Comparison of ENCODE assay signal across 10 cellular contexts in the genomic region with DNA sequence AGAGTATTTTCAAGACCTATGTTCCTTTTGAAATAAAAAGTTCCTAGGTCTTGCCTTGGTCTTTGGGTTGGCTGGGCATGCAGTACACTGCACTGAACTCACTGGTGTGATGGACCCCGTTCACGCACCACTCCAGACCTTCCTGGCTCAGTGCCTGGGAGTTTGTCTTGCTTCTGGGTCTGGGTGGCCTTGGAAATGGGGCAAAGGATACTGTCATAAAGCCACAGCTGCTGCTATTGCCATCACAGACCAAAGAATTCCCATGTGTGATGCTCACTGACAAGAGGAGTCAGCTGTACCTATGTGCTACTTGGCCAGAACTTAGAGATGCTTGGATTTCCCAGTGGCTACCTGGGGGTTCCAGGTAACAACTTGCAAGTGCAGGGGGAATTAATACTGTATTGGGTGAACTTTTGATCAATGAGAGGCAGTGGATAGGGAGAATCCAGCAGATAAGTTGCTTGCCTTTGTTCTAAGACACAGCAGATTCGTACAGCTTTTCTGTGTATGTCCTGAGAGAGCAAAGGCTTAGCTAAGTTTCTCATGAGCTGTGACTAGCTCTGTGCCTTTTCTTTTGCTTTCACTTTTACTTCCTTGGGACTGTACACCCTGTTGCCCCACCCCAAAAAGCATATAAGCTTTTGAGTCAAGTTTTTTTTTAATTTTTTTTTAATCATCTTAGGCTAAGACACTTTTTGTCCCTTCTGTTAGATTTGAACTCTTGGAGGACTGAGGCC.
DNase-seq lines count a peak whose midpoint lies in the region; ATAC-seq and TF ChIP-seq lines count a peak whose summit lies in the region.
"Had no signal": no experiment of that assay in that cellular context is flagged by ENCODE, and none has a peak within 500 bp of the region (broad histone marks: within the 10 kb centered on the region; RNA-seq: fewer than 3 reads in every experiment).

No MANE protein-coding gene starts in this region.

- H3K36me3 Mint-ChIP-seq in CD4-positive, CD25-positive, alpha-beta regulatory T cell, result peaks cover 4% of the 10 kb centered on the region
- H3K36me3 Mint-ChIP-seq in T-cell, result peaks cover 9% of the 10 kb centered on the region
- no peaks in the 10 kb centered on the region for H3K36me3 Mint-ChIP-seq in type B pancreatic cell

- peak overlapping the region; percentile 77 to 88 (median 84) for H3K4me3 Mint-ChIP-seq in CD4-positive, CD25-positive, alpha-beta regulatory T cell
- peak overlapping the region; percentile 75 to 77 (median 77) for H3K4me3 Mint-ChIP-seq in T-cell
- no peak overlapping the region for H3K4me3 Mint-ChIP-seq in type B pancreatic cell

- no peaks in the 10 kb centered on the region for H3K27me3 Mint-ChIP-seq in CD4-positive, CD25-positive, alpha-beta regulatory T cell
- H3K27me3 Mint-ChIP-seq in T-cell (no peaks in the 10 kb centered on the region), type B pancreatic cell (peaks cover 22% of the 10 kb centered on the region)

- peak; percentile 23 to 90 (median 71) for DNase-seq in CD4-positive, CD25-positive, alpha-beta regulatory T cell
- DNase-seq in GM20000 (ENCODE audit: low spot score), result peak; percentile 43
- DNase-seq in T-cell, result peak in 26 of 34 experiments; percentile 6 to 51 (median 22)
- DNase-seq in germinal center (ENCODE audit: low spot score), result peak; percentile 28
- no peak for DNase-seq in type B pancreatic cell (ENCODE audit: extremely low spot score, unreplicated experiment)
- no peak for DNase-seq in C1 segment of cervical spinal cord (lab: John Stamatoyannopoulos, UW)
- DNase-seq in adrenal gland, result no peak
- DNase-seq in NCI-H1417 treated with DMSO at 0.1 percent for 48 hours (lab: John Stamatoyannopoulos, UW), result no peak
- DNase-seq: psoas muscle, SHP77 had no signal

- H3K36me3 ChIP-seq in CD4-positive, CD25-positive, alpha-beta regulatory T cell (ENCODE audit: control insufficient read depth, insufficient read depth, low read length), result no peaks in the 10 kb centered on the region
- H3K36me3 ChIP-seq in adrenal gland (replicated peaks in 1 of 2), result no peaks in the 10 kb centered on the region

- peak overlapping the region; percentile 89 for H3K27ac ChIP-seq in CD4-positive, CD25-positive, alpha-beta regulatory T cell (ENCODE audit: insufficient read depth, low read length, poor library complexity, severe bottlenecking)
- H3K27ac ChIP-seq in adrenal gland, result no peak overlapping the region
- H3K27ac ChIP-seq: psoas muscle had no signal

- peak overlapping the region; percentile 84 for H3K4me3 ChIP-seq in CD4-positive, CD25-positive, alpha-beta regulatory T cell (ENCODE audit: low read depth, low read length)
- no peak overlapping the region for H3K4me3 ChIP-seq in adrenal gland
- H3K4me3 ChIP-seq: psoas muscle had no signal

- peak overlapping the region; percentile 95 to 97 (median 96) for H3K27ac Mint-ChIP-seq in CD4-positive, CD25-positive, alpha-beta regulatory T cell
- peak overlapping the region; percentile 93 to 99 for H3K27ac Mint-ChIP-seq in T-cell
- H3K27ac Mint-ChIP-seq in type B pancreatic cell, result no peak overlapping the region

- peak; percentile 83 to 92 for ATAC-seq in CD4-positive, CD25-positive, alpha-beta regulatory T cell (ENCODE audit: low read depth in 2 of 2)
- ATAC-seq in T-cell (replicated peaks in 1 of 4), result peak; percentile 86 to 91 (median 89)

- TF ChIP-seq CTCF in GM20000 (IDR thresholded peaks at IDR 0.05; ENCODE audit: extremely low read depth, missing control alignments), result no peak
- no peak for TF ChIP-seq CTCF in type B pancreatic cell (conservative IDR thresholded peaks at IDR 0.05)
- TF ChIP-seq CTCF in adrenal gland (IDR thresholded peaks at IDR 0.05), result no peak

- H3K9me3 ChIP-seq in CD4-positive, CD25-positive, alpha-beta regulatory T cell (ENCODE audit: control insufficient read depth in 2 of 2, low read length in 2 of 2), result no peaks in the 10 kb centered on the region
- no peaks in the 10 kb centered on the region for H3K9me3 ChIP-seq in adrenal gland (replicated peaks in 1 of 3)
- H3K9me3 ChIP-seq: psoas muscle had no signal

- H3K4me1 Mint-ChIP-seq in CD4-positive, CD25-positive, alpha-beta regulatory T cell, result peaks cover 66 to 88% (median 71%) of the 10 kb centered on the region in 4 donors
- peaks cover 83 to 89% (median 86%) of the 10 kb centered on the region in 3 donors for H3K4me1 Mint-ChIP-seq in T-cell
- H3K4me1 Mint-ChIP-seq in type B pancreatic cell (ENCODE audit: unreplicated experiment), result peaks cover 3% of the 10 kb centered on the region

- no peak for TF ChIP-seq POLR2A in adrenal gland (IDR thresholded peaks at IDR 0.05)

- H3K9me3 Mint-ChIP-seq in CD4-positive, CD25-positive, alpha-beta regulatory T cell, result peaks cover 0 to 2% (median 0%) of the 10 kb centered on the region in 7 donors
- H3K9me3 Mint-ChIP-seq in T-cell (peaks cover 0 to 4% (median 0%) of the 10 kb centered on the region in 3 donors), type B pancreatic cell (no peaks in the 10 kb centered on the region)

- no peaks in the 10 kb centered on the region for H3K27me3 ChIP-seq in CD4-positive, CD25-positive, alpha-beta regulatory T cell (ENCODE audit: control insufficient read depth, insufficient read depth, low read length)
- peaks cover 14% of the 10 kb centered on the region for H3K27me3 ChIP-seq in adrenal gland

- WGBS in adrenal gland, 4 donors, result 62 to 78% (median 67%) methylated on average over 3 of the region's 3 CpGs

- POLR2A ChIA-PET in T-cell (lab: Charles Lee), result interaction anchor here in 1 of 2 donors (0.5 to 1.7 kb wide), 6 partner anchors 17 to 169 kb away, joined by 3 to 8 read pairs (median 4); no protein-coding TSS in a partner anchor

- CTCF ChIA-PET in T-cell (lab: Charles Lee), result interaction anchor here (0.6 to 1.7 kb wide), 10 partner anchors 9 to 117 kb away, joined by 3 to 14 read pairs (median 3); no protein-coding TSS in a partner anchor

- H3K4me1 ChIP-seq in CD4-positive, CD25-positive, alpha-beta regulatory T cell (ENCODE audit: control insufficient read depth, insufficient read depth, low read length, poor library complexity, severe bottlenecking), result peaks cover 61% of the 10 kb centered on the region
- H3K4me1 ChIP-seq in adrenal gland (replicated peaks in 1 of 2), result no peaks in the 10 kb centered on the region

- intact Hi-C loops in adrenal gland (cut with DNase I), result no loop called here

Comparison
In these comparisons a context has a peak if more than half of its experiments do, and no peak if none do; other contexts are left out.
1. DNase-seq: peak in CD4-positive, CD25-positive, alpha-beta regulatory T cell (3 of 3), GM20000 (single experiment), T-cell (26 of 34) and germinal center (single experiment); none in type B pancreatic cell (single experiment), C1 segment of cervical spinal cord (0 of 14), adrenal gland (0 of 7) and NCI-H1417 treated with DMSO at 0.1 percent for 48 hours (single experiment).